2 cellular contexts compared by ENCODE assay signal in the genomic region with DNA sequence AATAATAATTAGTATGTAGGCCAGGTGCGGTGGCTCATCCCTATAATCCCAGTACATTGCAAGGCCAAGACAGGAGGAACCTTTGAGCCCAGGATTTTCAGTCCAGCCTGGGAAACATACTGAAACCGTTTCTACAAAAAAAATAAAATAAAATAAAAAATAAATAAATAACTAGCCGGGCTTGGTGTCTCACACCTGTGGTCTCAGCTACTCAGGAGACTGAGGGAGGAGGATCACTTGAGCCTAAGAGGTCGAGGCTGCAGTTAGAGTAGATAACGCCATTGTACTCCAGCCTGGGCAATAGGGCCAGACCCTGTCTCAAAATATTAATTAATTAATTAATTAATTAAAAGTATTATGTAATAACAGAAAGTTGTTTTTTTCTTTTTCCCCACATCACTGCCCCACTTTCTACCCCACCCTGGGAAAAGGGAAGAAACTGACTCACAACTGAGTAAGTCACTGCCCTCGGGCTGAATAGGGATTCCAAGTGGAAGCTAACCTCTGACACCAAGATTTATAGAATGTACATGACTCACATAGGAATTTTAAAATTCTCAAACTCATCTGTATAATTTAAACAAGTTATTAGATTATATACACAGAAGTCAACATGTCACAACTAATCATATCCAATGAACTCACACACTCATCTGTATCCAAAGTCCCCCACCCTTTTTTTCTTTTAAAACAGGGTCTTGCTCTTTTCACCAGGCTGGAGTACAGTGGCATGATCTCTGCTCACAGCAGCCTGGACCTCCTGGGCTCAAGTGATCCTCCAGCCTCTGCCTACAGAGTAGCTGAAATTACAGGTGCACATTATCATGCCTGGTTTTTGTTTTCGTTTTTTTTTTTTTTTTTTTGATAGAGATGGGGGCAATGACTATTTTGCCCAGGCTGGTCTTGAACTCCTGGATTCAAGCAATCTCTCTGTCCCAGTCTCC.
TF ChIP-seq lines count a peak whose summit lies in the region.

No MANE protein-coding gene starts in this region.

TF ChIP-seq in IMR-90, 13 proteins besides CTCF, POLR2A, EP300 and RAD21:
- TF ChIP-seq MAFK (IDR thresholded peaks at IDR 0.05; ENCODE audit: low read depth, low read length) (no peak), MXI1 (IDR thresholded peaks at IDR 0.05; ENCODE audit: borderline replicate concordance, low read depth, low read length) (no peak), FOS (IDR thresholded peaks at IDR 0.05; ENCODE audit: low read depth, low read length) (peak; percentile 53; the same call in 1 of the 2 replicates), USF2 (IDR thresholded peaks at IDR 0.05; ENCODE audit: low read depth, low read length) (no peak)

TF ChIP-seq in K562, 482 proteins besides CTCF, POLR2A, EP300 and RAD21:
- TF ChIP-seq DACH1 (IDR thresholded peaks at IDR 0.05; ENCODE audit: partially characterized antibody) (peak; percentile 15), NCOA2 (IDR thresholded peaks at IDR 0.05; ENCODE audit: partially characterized antibody in 2 of 2) (no peak), ZNF408 (CRISPR knock-in tag; IDR thresholded peaks at IDR 0.05; ENCODE audit: low read depth) (no peak), MAFK (IDR thresholded peaks at IDR 0.05; ENCODE audit: low read length) (no peak), MEIS2 (IDR thresholded peaks at IDR 0.05; ENCODE audit: partially characterized antibody) (peak; percentile 9), ZNF707 (CRISPR knock-in tag; conservative IDR thresholded peaks at IDR 0.05) (no peak), PHF20 (IDR thresholded peaks at IDR 0.05; ENCODE audit: partially characterized antibody) (no peak), SREBF1 (IDR thresholded peaks at IDR 0.05; ENCODE audit: borderline replicate concordance, low read depth, low read length) (no peak), FOSL1 (tag; conservative IDR thresholded peaks at IDR 0.05) (peak; percentile 56), HDAC3 (IDR thresholded peaks at IDR 0.05; ENCODE audit: borderline replicate concordance, partially characterized antibody) (no peak), NFRKB (IDR thresholded peaks at IDR 0.05; ENCODE audit: low read depth) (no peak)
- TF ChIP-seq, protein P1, sequence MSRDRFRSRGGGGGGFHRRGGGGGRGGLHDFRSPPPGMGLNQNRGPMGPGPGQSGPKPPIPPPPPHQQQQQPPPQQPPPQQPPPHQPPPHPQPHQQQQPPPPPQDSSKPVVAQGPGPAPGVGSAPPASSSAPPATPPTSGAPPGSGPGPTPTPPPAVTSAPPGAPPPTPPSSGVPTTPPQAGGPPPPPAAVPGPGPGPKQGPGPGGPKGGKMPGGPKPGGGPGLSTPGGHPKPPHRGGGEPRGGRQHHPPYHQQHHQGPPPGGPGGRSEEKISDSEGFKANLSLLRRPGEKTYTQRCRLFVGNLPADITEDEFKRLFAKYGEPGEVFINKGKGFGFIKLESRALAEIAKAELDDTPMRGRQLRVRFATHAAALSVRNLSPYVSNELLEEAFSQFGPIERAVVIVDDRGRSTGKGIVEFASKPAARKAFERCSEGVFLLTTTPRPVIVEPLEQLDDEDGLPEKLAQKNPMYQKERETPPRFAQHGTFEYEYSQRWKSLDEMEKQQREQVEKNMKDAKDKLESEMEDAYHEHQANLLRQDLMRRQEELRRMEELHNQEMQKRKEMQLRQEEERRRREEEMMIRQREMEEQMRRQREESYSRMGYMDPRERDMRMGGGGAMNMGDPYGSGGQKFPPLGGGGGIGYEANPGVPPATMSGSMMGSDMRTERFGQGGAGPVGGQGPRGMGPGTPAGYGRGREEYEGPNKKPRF (IDR thresholded peaks at IDR 0.05; ENCODE audit: low read depth, low read length), result no peak
- TF ChIP-seq, protein P2, sequence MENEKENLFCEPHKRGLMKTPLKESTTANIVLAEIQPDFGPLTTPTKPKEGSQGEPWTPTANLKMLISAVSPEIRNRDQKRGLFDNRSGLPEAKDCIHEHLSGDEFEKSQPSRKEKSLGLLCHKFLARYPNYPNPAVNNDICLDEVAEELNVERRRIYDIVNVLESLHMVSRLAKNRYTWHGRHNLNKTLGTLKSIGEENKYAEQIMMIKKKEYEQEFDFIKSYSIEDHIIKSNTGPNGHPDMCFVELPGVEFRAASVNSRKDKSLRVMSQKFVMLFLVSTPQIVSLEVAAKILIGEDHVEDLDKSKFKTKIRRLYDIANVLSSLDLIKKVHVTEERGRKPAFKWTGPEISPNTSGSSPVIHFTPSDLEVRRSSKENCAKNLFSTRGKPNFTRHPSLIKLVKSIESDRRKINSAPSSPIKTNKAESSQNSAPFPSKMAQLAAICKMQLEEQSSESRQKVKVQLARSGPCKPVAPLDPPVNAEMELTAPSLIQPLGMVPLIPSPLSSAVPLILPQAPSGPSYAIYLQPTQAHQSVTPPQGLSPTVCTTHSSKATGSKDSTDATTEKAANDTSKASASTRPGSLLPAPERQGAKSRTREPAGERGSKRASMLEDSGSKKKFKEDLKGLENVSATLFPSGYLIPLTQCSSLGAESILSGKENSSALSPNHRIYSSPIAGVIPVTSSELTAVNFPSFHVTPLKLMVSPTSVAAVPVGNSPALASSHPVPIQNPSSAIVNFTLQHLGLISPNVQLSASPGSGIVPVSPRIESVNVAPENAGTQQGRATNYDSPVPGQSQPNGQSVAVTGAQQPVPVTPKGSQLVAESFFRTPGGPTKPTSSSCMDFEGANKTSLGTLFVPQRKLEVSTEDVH (IDR thresholded peaks at IDR 0.05; ENCODE audit: low read depth, partially characterized antibody), result no peak
